8 cellular contexts compared by ENCODE assay signal in genomic region chr1:236753554-236753953, GRCh38. TPM values are rescaled to one million over a fixed set of nuclear protein-coding genes. Genes with fewer than 3 reads are reported as not detected.
DNase-seq lines count a peak whose midpoint lies in the region; ATAC-seq and TF ChIP-seq lines count a peak whose summit lies in the region.

No MANE protein-coding gene starts in this region.

- no peaks in the 10 kb centered on the region for H3K36me3 Mint-ChIP-seq in neural crest cell (ENCODE audit: low read depth)

- H3K9me3 Mint-ChIP-seq in neural crest cell: no peaks in the 10 kb centered on the region

- H3K4me1 Mint-ChIP-seq in neural crest cell: no peaks in the 10 kb centered on the region

- H3K4me3 ChIP-seq in GM12864 (ENCODE audit: low read depth, low read length): no peak overlapping the region

- DNase-seq in GM12864 (ENCODE audit: low read depth): no peak
- peak; percentile 44 for DNase-seq in NCI-H146 treated with DMSO at 0.1 percent for 48 hours (lab: John Stamatoyannopoulos, UW; ENCODE audit: unreplicated experiment)
- peak; percentile 40 for DNase-seq in cerebellum (ENCODE audit: low spot score)
- no peak for DNase-seq in neural crest cell (ENCODE audit: low read depth, low spot score)
- no peak for DNase-seq in ureter (ENCODE audit: low spot score)

- no peak for ATAC-seq in HG03025 (IDR thresholded peaks at IDR 0.05; ENCODE audit: low FRiP score, unreplicated experiment)
- no peak for ATAC-seq in HG02763 (IDR thresholded peaks at IDR 0.05; ENCODE audit: unreplicated experiment)
- ATAC-seq in HG03097 (IDR thresholded peaks at IDR 0.05; ENCODE audit: low FRiP score, unreplicated experiment): no peak

- TF ChIP-seq CTCF in GM12864 (IDR thresholded peaks at IDR 0.05; ENCODE audit: low read depth, low read length, missing control alignments) (peak; percentile 37), neural crest cell (conservative IDR thresholded peaks at IDR 0.05) (peak; percentile 48)

- no peak overlapping the region for H3K27ac Mint-ChIP-seq in neural crest cell (ENCODE audit: unreplicated experiment)

- H3K27me3 Mint-ChIP-seq in neural crest cell (ENCODE audit: low read depth): no peaks in the 10 kb centered on the region

- no peak overlapping the region for H3K4me3 Mint-ChIP-seq in neural crest cell

RNA-seq across cellular contexts. Expression of gene MTR, which starts 41.5 kb away (rescaled TPM):
- total RNA-seq in cerebellum (21.4 TPM), neural crest cell (41.4 and 42.9 TPM in 2 replicates), ureter (72.0 TPM)

Comparison
In these comparisons a context has a peak if more than half of its experiments do, and no peak if none do; other contexts are left out.
1. DNase-seq: peak in NCI-H146 treated with DMSO at 0.1 percent for 48 hours (single experiment) and cerebellum (single experiment); none in GM12864 (single experiment), neural crest cell (single experiment) and ureter (single experiment).